In the genomic region with DNA sequence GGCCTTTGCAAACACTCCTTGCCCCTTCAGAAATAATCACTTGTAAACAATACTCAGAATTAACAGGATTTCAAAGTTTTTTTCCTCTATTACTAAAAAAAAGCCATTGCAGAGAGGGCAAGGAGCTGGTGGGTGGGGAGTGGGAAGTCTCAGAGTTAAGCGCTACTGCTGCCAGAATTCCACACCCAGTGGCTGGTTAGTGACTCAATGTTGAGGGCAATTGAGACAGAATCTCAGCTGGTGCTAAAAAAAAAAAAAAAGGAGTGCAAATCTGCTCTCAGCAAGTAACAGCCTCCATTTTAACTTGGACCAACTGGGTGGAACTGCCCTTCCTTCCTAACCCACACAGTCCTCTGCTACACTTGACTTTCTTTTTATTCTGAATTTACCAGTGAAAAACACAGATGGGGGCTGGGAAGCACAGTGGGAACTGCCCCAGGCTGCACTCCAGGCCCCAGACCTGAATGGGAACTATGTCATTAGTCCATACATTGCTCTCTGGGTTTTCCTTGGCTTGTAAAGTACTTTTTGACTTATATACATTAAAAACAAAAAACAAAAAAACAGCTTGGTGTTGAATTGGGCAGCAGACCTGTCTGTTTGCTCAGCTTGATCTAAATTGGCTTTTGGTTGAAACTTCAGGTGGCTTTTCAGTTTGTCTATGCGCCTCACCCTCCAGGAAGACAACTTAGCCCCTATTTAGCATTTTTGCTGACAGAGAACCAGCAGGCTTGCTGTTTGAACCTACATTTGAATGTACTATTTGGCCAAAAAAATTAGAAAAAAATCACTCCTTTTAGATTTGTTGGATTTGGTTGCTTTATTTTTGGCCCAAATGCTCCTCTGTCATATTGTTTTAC, we compare ENCODE assay signal across 11 cellular contexts.
DNase-seq lines count a peak whose midpoint lies in the region; ATAC-seq and TF ChIP-seq lines count a peak whose summit lies in the region.
"Had no signal": no experiment of that assay in that cellular context is flagged by ENCODE, and none has a peak within 500 bp of the region (broad histone marks: within the 10 kb centered on the region; RNA-seq: fewer than 3 reads in every experiment).

No MANE protein-coding gene starts in this region.

- no peaks in the 10 kb centered on the region for H3K9me3 Mint-ChIP-seq in GM23338
- no peaks in the 10 kb centered on the region for H3K9me3 Mint-ChIP-seq in osteocyte (ENCODE audit: unreplicated experiment)
- H3K9me3 Mint-ChIP-seq in progenitor cell of endocrine pancreas (ENCODE audit: low read depth) = peaks cover 4% of the 10 kb centered on the region

- no peaks in the 10 kb centered on the region for H3K9me3 ChIP-seq in spleen
- H3K9me3 ChIP-seq: body of pancreas, neutrophil had no signal

- H3K36me3 Mint-ChIP-seq in GM23338 (ENCODE audit: low read depth) (no peaks in the 10 kb centered on the region), osteocyte (ENCODE audit: unreplicated experiment) (no peaks in the 10 kb centered on the region), progenitor cell of endocrine pancreas (ENCODE audit: insufficient read depth) (no peaks in the 10 kb centered on the region)

- intact Hi-C loops in spleen (cut with DNase I; ENCODE audit: low total_unique reads) = no loop called here

- peak; percentile 91 for ATAC-seq in GM23338
- ATAC-seq in GM21360 (IDR thresholded peaks at IDR 0.05; ENCODE audit: unreplicated experiment) = no peak
- ATAC-seq: body of pancreas had no signal

- no peak overlapping the region for H3K4me3 Mint-ChIP-seq in GM23338
- H3K4me3 Mint-ChIP-seq in osteocyte (ENCODE audit: unreplicated experiment) = no peak overlapping the region
- H3K4me3 Mint-ChIP-seq in progenitor cell of endocrine pancreas (ENCODE audit: low read depth) = no peak overlapping the region

- H3K4me1 Mint-ChIP-seq in GM23338 = peaks cover 38% of the 10 kb centered on the region
- H3K4me1 Mint-ChIP-seq in osteocyte (ENCODE audit: unreplicated experiment) = peaks cover 20% of the 10 kb centered on the region
- H3K4me1 Mint-ChIP-seq in progenitor cell of endocrine pancreas (ENCODE audit: low read depth) = peaks cover 5% of the 10 kb centered on the region

- peak overlapping the region; percentile 45 for H2AFZ ChIP-seq in GM23338

- H3K27me3 Mint-ChIP-seq in GM23338 (ENCODE audit: insufficient read depth, low read depth, poor library complexity) (peaks cover 4% of the 10 kb centered on the region), osteocyte (ENCODE audit: unreplicated experiment) (no peaks in the 10 kb centered on the region), progenitor cell of endocrine pancreas (no peaks in the 10 kb centered on the region)

- H3K4me3 ChIP-seq in GM23338 (no peak overlapping the region), epithelial cell of proximal tubule (ENCODE audit: low read depth, low read length) (no peak overlapping the region), spleen (no peak overlapping the region)
- H3K4me3 ChIP-seq: body of pancreas, SJCRH30 had no signal

- in situ Hi-C loops in GM13977 (cut with MboI; ENCODE audit: low pct_unique_long_range_greater_than_20kb, low sequenced_read_pairs, unreplicated experiment) = no loop called here

- no peaks in the 10 kb centered on the region for H3K9me2 ChIP-seq in GM23338 (ENCODE audit: insufficient read depth)

- H3K27ac ChIP-seq in GM23338 (ENCODE audit: low read depth) = peak overlapping the region; percentile 60; the same call in 1 of the 2 replicates
- H3K27ac ChIP-seq in spleen = peak overlapping the region in 1 of 8 donors; percentile 11
- H3K27ac ChIP-seq: body of pancreas, neutrophil, SJCRH30 had no signal

- no peaks in the 10 kb centered on the region for H4K20me1 ChIP-seq in GM23338 (replicated peaks; ENCODE audit: insufficient read depth)

- H3K4me1 ChIP-seq in GM23338 (ENCODE audit: insufficient read depth) (peaks cover 20% of the 10 kb centered on the region), spleen (peaks cover 0 to 28% (median 7%) of the 10 kb centered on the region in 6 donors)
- H3K4me1 ChIP-seq: SJCRH30 had no signal

- no peak for TF ChIP-seq POLR2A in spleen (IDR thresholded peaks at IDR 0.05)

- peak; percentile 5 for DNase-seq in GM23338 (ENCODE audit: low spot score)
- DNase-seq in NCI-H460 (ENCODE audit: extremely low read depth, low read depth) = peak; percentile 4
- DNase-seq in epithelial cell of proximal tubule (ENCODE audit: low read depth) = peak; percentile 30
- DNase-seq in osteocyte (ENCODE audit: extremely low spot score, unreplicated experiment) = no peak
- DNase-seq in progenitor cell of endocrine pancreas (ENCODE audit: low spot score, unreplicated experiment) = no peak
- no peak for DNase-seq in GM13977 (ENCODE audit: low spot score)
- DNase-seq in spleen = no peak
- DNase-seq: SJCRH30 had no signal

- H3K27ac Mint-ChIP-seq in GM23338 (no peak overlapping the region; the same call in 1 of the 2 replicates), osteocyte (ENCODE audit: unreplicated experiment) (peak overlapping the region; percentile 69), progenitor cell of endocrine pancreas (no peak overlapping the region)

- H3K79me2 ChIP-seq in GM23338 (replicated peaks; ENCODE audit: insufficient read depth) = no peaks in the 10 kb centered on the region

- H3F3A ChIP-seq in GM23338 (replicated peaks; ENCODE audit: low read depth) = no peaks in the 10 kb centered on the region

- no peak for TF ChIP-seq CTCF in GM23338 (conservative IDR thresholded peaks at IDR 0.05; ENCODE audit: low read depth in 2 of 2)
- TF ChIP-seq CTCF in epithelial cell of proximal tubule (conservative IDR thresholded peaks at IDR 0.05; ENCODE audit: low read depth, low read length) = no peak
- TF ChIP-seq CTCF in osteocyte (IDR thresholded peaks at IDR 0.05) = no peak
- TF ChIP-seq CTCF in progenitor cell of endocrine pancreas (IDR thresholded peaks at IDR 0.05; ENCODE audit: unreplicated experiment) = no peak
- no peak for TF ChIP-seq CTCF in GM13977 (IDR thresholded peaks at IDR 0.05; ENCODE audit: extremely low read depth, insufficient read depth, missing control alignments)
- no peak for TF ChIP-seq CTCF in spleen (IDR thresholded peaks at IDR 0.05 in 8 of 11, conservative IDR thresholded peaks at IDR 0.05 in 3 of 11)

- H3K27me3 ChIP-seq in GM23338 (ENCODE audit: insufficient read depth) = no peaks in the 10 kb centered on the region
- no peaks in the 10 kb centered on the region for H3K27me3 ChIP-seq in spleen (replicated peaks in 1 of 7)
- H3K27me3 ChIP-seq: body of pancreas, neutrophil, SJCRH30 had no signal

- H3K4me2 ChIP-seq in GM23338 = peak overlapping the region; percentile 28

- H3K36me3 ChIP-seq in GM23338 (ENCODE audit: insufficient read depth) (no peaks in the 10 kb centered on the region), spleen (no peaks in the 10 kb centered on the region)
- H3K36me3 ChIP-seq: neutrophil, SJCRH30 had no signal

- 77 to 85% (median 79%) methylated on average over 2 of the region's 2 CpGs for WGBS in spleen, 5 donors

TF ChIP-seq in GM23338, 12 proteins besides CTCF, POLR2A, EP300 and RAD21:
- TF ChIP-seq, protein P1, sequence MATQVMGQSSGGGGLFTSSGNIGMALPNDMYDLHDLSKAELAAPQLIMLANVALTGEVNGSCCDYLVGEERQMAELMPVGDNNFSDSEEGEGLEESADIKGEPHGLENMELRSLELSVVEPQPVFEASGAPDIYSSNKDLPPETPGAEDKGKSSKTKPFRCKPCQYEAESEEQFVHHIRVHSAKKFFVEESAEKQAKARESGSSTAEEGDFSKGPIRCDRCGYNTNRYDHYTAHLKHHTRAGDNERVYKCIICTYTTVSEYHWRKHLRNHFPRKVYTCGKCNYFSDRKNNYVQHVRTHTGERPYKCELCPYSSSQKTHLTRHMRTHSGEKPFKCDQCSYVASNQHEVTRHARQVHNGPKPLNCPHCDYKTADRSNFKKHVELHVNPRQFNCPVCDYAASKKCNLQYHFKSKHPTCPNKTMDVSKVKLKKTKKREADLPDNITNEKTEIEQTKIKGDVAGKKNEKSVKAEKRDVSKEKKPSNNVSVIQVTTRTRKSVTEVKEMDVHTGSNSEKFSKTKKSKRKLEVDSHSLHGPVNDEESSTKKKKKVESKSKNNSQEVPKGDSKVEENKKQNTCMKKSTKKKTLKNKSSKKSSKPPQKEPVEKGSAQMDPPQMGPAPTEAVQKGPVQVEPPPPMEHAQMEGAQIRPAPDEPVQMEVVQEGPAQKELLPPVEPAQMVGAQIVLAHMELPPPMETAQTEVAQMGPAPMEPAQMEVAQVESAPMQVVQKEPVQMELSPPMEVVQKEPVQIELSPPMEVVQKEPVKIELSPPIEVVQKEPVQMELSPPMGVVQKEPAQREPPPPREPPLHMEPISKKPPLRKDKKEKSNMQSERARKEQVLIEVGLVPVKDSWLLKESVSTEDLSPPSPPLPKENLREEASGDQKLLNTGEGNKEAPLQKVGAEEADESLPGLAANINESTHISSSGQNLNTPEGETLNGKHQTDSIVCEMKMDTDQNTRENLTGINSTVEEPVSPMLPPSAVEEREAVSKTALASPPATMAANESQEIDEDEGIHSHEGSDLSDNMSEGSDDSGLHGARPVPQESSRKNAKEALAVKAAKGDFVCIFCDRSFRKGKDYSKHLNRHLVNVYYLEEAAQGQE (IDR thresholded peaks at IDR 0.05; ENCODE audit: unreplicated experiment) = no peak
- TF ChIP-seq, protein P2, sequence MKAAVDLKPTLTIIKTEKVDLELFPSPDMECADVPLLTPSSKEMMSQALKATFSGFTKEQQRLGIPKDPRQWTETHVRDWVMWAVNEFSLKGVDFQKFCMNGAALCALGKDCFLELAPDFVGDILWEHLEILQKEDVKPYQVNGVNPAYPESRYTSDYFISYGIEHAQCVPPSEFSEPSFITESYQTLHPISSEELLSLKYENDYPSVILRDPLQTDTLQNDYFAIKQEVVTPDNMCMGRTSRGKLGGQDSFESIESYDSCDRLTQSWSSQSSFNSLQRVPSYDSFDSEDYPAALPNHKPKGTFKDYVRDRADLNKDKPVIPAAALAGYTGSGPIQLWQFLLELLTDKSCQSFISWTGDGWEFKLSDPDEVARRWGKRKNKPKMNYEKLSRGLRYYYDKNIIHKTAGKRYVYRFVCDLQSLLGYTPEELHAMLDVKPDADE (IDR thresholded peaks at IDR 0.05) = no peak
- no peak for TF ChIP-seq JUNB (IDR thresholded peaks at IDR 0.05; ENCODE audit: unreplicated experiment)

Comparison
In these comparisons a context has a peak if more than half of its experiments do, and no peak if none do; other contexts are left out.
1. DNase-seq: peak in GM23338 (single experiment), NCI-H460 (single experiment) and epithelial cell of proximal tubule (single experiment); none in osteocyte (single experiment), progenitor cell of endocrine pancreas (single experiment), GM13977 (single experiment) and spleen (single experiment).